14 cellular contexts compared by ENCODE assay signal in genomic region chr15:64216722-64217428, GRCh38. TPM values are rescaled to one million over a fixed set of nuclear protein-coding genes. Genes with fewer than 3 reads are reported as not detected.
A peak's percentile ranks its signal among the peaks of the same experiment; 100 is the strongest.
DNase-seq lines count a peak whose midpoint lies in the region; ATAC-seq, FAIRE-seq and TF ChIP-seq lines count a peak whose summit lies in the region.
"Had no signal": no experiment of that assay in that cellular context is flagged by ENCODE, and none has a peak within 500 bp of the region (broad histone marks: within the 10 kb centered on the region; RNA-seq: fewer than 3 reads in every experiment).

No MANE protein-coding gene starts in this region.

- H3K27ac Mint-ChIP-seq in CD8-positive, alpha-beta T cell = peak overlapping the region; percentile 45
- H3K27ac Mint-ChIP-seq: T-helper 2 cell treated with Interferon-gamma antibody and Interleukin-4, amounts not matched to agents 5 μg/mL and 100 μg/mL, for 36 hours had no signal

- H3K36me3 Mint-ChIP-seq in CD8-positive, alpha-beta T cell = peaks cover 36% of the 10 kb centered on the region

- no peak for ATAC-seq in CD8-positive, alpha-beta T cell
- ATAC-seq in body of pancreas = no peak
- ATAC-seq in HepG2 = peak; percentile 100
- no peak for ATAC-seq in PC-3

- in situ Hi-C loops in HepG2 (cut with HindIII; ENCODE audit: extremely low pct_ligation_motif_present, low pct_unique_long_range_greater_than_20kb) = loop anchor here (25.0 kb wide), 1 partner anchor 470 kb away; no protein-coding TSS in a partner anchor

- peaks cover 2% of the 10 kb centered on the region for H3K4me1 Mint-ChIP-seq in CD8-positive, alpha-beta T cell (ENCODE audit: low read depth)

- no peak overlapping the region for H3K4me3 ChIP-seq in CD8-positive, alpha-beta T cell (ENCODE audit: low read depth, low read length)
- no peak overlapping the region for H3K4me3 ChIP-seq in body of pancreas
- no peak overlapping the region for H3K4me3 ChIP-seq in HepG2 (replicated peaks in 1 of 3; ENCODE audit: insufficient read depth in 1 of 3, low read depth in 2 of 3, low read length in 3 of 3)
- H3K4me3 ChIP-seq in dorsolateral prefrontal cortex = no peak overlapping the region
- H3K4me3 ChIP-seq in PC-3 (ENCODE audit: low read length) = no peak overlapping the region

- no peak overlapping the region for H2AFZ ChIP-seq in HepG2 (ENCODE audit: low read length)
- no peak overlapping the region for H2AFZ ChIP-seq in PC-3 (ENCODE audit: low read length)

- no peaks in the 10 kb centered on the region for H3F3A ChIP-seq in PC-3 (ENCODE audit: low read length, unreplicated experiment)

- H3K9ac ChIP-seq in HepG2 (ENCODE audit: insufficient read depth, low read depth, low read length) = no peak overlapping the region
- H3K9ac ChIP-seq in PC-3 (ENCODE audit: low read length) = no peak overlapping the region

- peak; percentile 99 for FAIRE-seq in HepG2 (lab: Jason Lieb, UNC)
- FAIRE-seq: bronchial epithelial cell had no signal

- H3K4me1 ChIP-seq in CD8-positive, alpha-beta T cell (ENCODE audit: insufficient read depth, low read length) = no peaks in the 10 kb centered on the region
- peaks cover 13% of the 10 kb centered on the region for H3K4me1 ChIP-seq in body of pancreas
- H3K4me1 ChIP-seq in HepG2 (ENCODE audit: insufficient read depth, low read length) = peaks cover 49% of the 10 kb centered on the region
- peaks cover 6% of the 10 kb centered on the region; the same call in 1 of the 2 replicates for H3K4me1 ChIP-seq in PC-3 (ENCODE audit: insufficient read depth, low read length)

- intact Hi-C loops in CD8-positive, alpha-beta T cell (cut with DNase I, micrococcal nuclease) = no loop called here
- intact Hi-C loops in body of pancreas (cut with DNase I) (no loop called here), HepG2 (cut with micrococcal nuclease; ENCODE audit: unreplicated experiment) (loop anchor here (1.0 to 2.0 kb wide), 3 partner anchors 31 to 304 kb away; partner anchors contain the start of gene CSNK1G1), dorsolateral prefrontal cortex (cut with DNase I) (no loop called here), PC-3 (cut with micrococcal nuclease) (no loop called here)

- H3K9me3 Mint-ChIP-seq in CD8-positive, alpha-beta T cell = no peaks in the 10 kb centered on the region
- H3K9me3 Mint-ChIP-seq: T-helper 2 cell treated with Interferon-gamma antibody and Interleukin-4, amounts not matched to agents 5 μg/mL and 100 μg/mL, for 36 hours had no signal

- no peak for TF ChIP-seq POLR2A in body of pancreas (IDR thresholded peaks at IDR 0.05)
- TF ChIP-seq POLR2A in HepG2 (IDR thresholded peaks at IDR 0.05; ENCODE audit: insufficient read depth in 1 of 2, low read depth in 2 of 2, low read length in 2 of 2) = no peak

- no peak overlapping the region for H3K4me3 Mint-ChIP-seq in CD8-positive, alpha-beta T cell
- H3K4me3 Mint-ChIP-seq: T-helper 2 cell treated with Interferon-gamma antibody and Interleukin-4, amounts not matched to agents 5 μg/mL and 100 μg/mL, for 36 hours had no signal

- H3K79me2 ChIP-seq in HepG2 (ENCODE audit: insufficient read depth, low read length) = peaks cover 2% of the 10 kb centered on the region
- no peaks in the 10 kb centered on the region for H3K79me2 ChIP-seq in PC-3 (ENCODE audit: low read length)

- CTCF ChIA-PET in CD8-positive, alpha-beta T cell (lab: Charles Lee) = interaction anchor here (0.6 kb wide), 1 partner anchor 1188 kb away, joined by 4 read pairs; no protein-coding TSS in a partner anchor
- CTCF ChIA-PET in HepG2 (lab: Yijun Ruan, JAX; ENCODE audit: low intra/inter-chr PET ratio, low total read pairs) = no interaction called here
- CTCF ChIA-PET in PC-3 (lab: Charles Lee) = interaction anchor here (0.7 kb wide), 1 partner anchor 138 kb away, joined by 4 read pairs; no protein-coding TSS in a partner anchor

- peak in 1 of 2 experiments; percentile 76; a peak in 2 of 4 replicates for TF ChIP-seq EP300 in HepG2 (IDR thresholded peaks at IDR 0.05; ENCODE audit: low read depth in 2 of 2, low read length in 2 of 2)
- peak; percentile 60; the same call in 1 of the 2 replicates for TF ChIP-seq EP300 in HepG2 (CRISPR knock-in tag; IDR thresholded peaks at IDR 0.05; ENCODE audit: borderline replicate concordance)

- H3K36me3 ChIP-seq in CD8-positive, alpha-beta T cell (ENCODE audit: insufficient read depth, low read length) = peaks cover 13% of the 10 kb centered on the region
- H3K36me3 ChIP-seq in body of pancreas (replicated peaks in 1 of 2; ENCODE audit: insufficient read depth in 1 of 2, low read depth in 2 of 2) = peaks cover 0 to 6% of the 10 kb centered on the region in 2 donors
- peaks cover 0 to 9% of the 10 kb centered on the region in 2 experiments; a peak in 2 of 5 replicates for H3K36me3 ChIP-seq in HepG2 (replicated peaks in 1 of 2; ENCODE audit: control insufficient read depth in 1 of 2, insufficient read depth in 2 of 2, low read length in 2 of 2)
- no peaks in the 10 kb centered on the region for H3K36me3 ChIP-seq in PC-3 (ENCODE audit: low read depth, low read length)

- TF ChIP-seq RAD21 in HepG2 (CRISPR knock-in tag; IDR thresholded peaks at IDR 0.05) = 0 out of 2 replicates have a peak, but pooled peaks have one; percentile 37

- POLR2A ChIA-PET in CD8-positive, alpha-beta T cell (lab: Charles Lee) = interaction anchor here (0.6 kb wide), 1 partner anchor 37 kb away, joined by 3 read pairs; no protein-coding TSS in a partner anchor
- POLR2A ChIA-PET in HepG2 (lab: Yijun Ruan, JAX) = interaction anchor here (0.8 to 2.6 kb wide), 6 partner anchors 31 to 677 kb away, joined by 3 to 11 read pairs (median 4); partner anchors contain the start of genes PPIB and TRIP4
- POLR2A ChIA-PET in PC-3 (lab: Charles Lee; ENCODE audit: unreplicated experiment) = no interaction called here

- H3K4me2 ChIP-seq in HepG2 (ENCODE audit: low read depth, low read length) (peak overlapping the region; percentile 19; the same call in 1 of the 2 replicates), PC-3 (ENCODE audit: low read length) (no peak overlapping the region)

- no TSS peak for BruUV-seq in HepG2 (replicated peaks; lab: Mats Ljungman, UMichigan)
- no TSS peak for BruUV-seq in PC-3 (replicated peaks; lab: Mats Ljungman, UMichigan)

- H3K27ac ChIP-seq in CD8-positive, alpha-beta T cell (ENCODE audit: low read depth, low read length) = no peak overlapping the region
- H3K27ac ChIP-seq in body of pancreas = no peak overlapping the region
- H3K27ac ChIP-seq in HepG2 (ENCODE audit: extremely low read length, insufficient read depth, low read length) = peak overlapping the region; percentile 56
- peak overlapping the region in 2 of 59 donors; percentile 19 to 37 for H3K27ac ChIP-seq in dorsolateral prefrontal cortex
- no peak overlapping the region for H3K27ac ChIP-seq in PC-3 (ENCODE audit: low read length)

- no peaks in the 10 kb centered on the region for H3K27me3 Mint-ChIP-seq in CD8-positive, alpha-beta T cell (ENCODE audit: low read depth)

- 13 to 33% methylated on average over 2 of the region's 2 CpGs for WGBS in body of pancreas, 2 donors
- WGBS in HepG2 (ENCODE audit: low lambda C conversion rate) = 7% methylated on average over 2 of the region's 2 CpGs

- H3K9me3 ChIP-seq in CD8-positive, alpha-beta T cell (ENCODE audit: low read length) = no peaks in the 10 kb centered on the region
- no peaks in the 10 kb centered on the region for H3K9me3 ChIP-seq in body of pancreas
- no peaks in the 10 kb centered on the region for H3K9me3 ChIP-seq in HepG2 (ENCODE audit: low read length)
- H3K9me3 ChIP-seq in PC-3 (ENCODE audit: low read length) = no peaks in the 10 kb centered on the region

- no peak for DNase-seq in CD8-positive, alpha-beta T cell
- DNase-seq in NCI-H1092 (lab: John Stamatoyannopoulos, UW) (peak; percentile 29), body of pancreas (peak; percentile 33 to 63 (median 41)), HepG2 (ENCODE audit: low spot score) (peak; percentile 97), SIG-M5 treated with dmso at 0.1 percent for 504 hours (lab: John Stamatoyannopoulos, UW; ENCODE audit: unreplicated experiment) (no peak), mucosa of gallbladder (ENCODE audit: low spot score) (no peak), dorsolateral prefrontal cortex (no peak), PC-3 (no peak)
- DNase-seq: activated T-cell treated with anti-CD3 and anti-CD28 coated beads for 4 hours, C1 segment of cervical spinal cord, mesenchymal stem cell, retina had no signal

- H3K9me2 ChIP-seq in PC-3 (replicated peaks; ENCODE audit: low read length) = no peaks in the 10 kb centered on the region

- H4K20me1 ChIP-seq in HepG2 (ENCODE audit: insufficient read depth, low read length) (no peaks in the 10 kb centered on the region), PC-3 (ENCODE audit: low read length) (no peaks in the 10 kb centered on the region)

- TF ChIP-seq CTCF in CD8-positive, alpha-beta T cell (IDR thresholded peaks at IDR 0.05) = no peak
- no peak for TF ChIP-seq CTCF in body of pancreas (IDR thresholded peaks at IDR 0.05)
- TF ChIP-seq CTCF in HepG2 (CRISPR knock-in tag; IDR thresholded peaks at IDR 0.05) = peak; percentile 72
- no peak for TF ChIP-seq CTCF in dorsolateral prefrontal cortex (IDR thresholded peaks at IDR 0.05 in 54 of 56, conservative IDR thresholded peaks at IDR 0.05 in 2 of 56; ENCODE audit: low read depth in 1 of 56, partially characterized antibody in 56 of 56)
- TF ChIP-seq CTCF in PC-3 (conservative IDR thresholded peaks at IDR 0.05; ENCODE audit: low read depth, low read length) = no peak

- H3K27me3 ChIP-seq in CD8-positive, alpha-beta T cell (ENCODE audit: insufficient read depth, low read length) = no peaks in the 10 kb centered on the region
- no peaks in the 10 kb centered on the region for H3K27me3 ChIP-seq in body of pancreas
- H3K27me3 ChIP-seq in HepG2 (ENCODE audit: control insufficient read depth in 1 of 2, insufficient read depth in 2 of 2, low read length in 2 of 2) = no peaks in the 10 kb centered on the region
- H3K27me3 ChIP-seq in dorsolateral prefrontal cortex = no peaks in the 10 kb centered on the region
- no peaks in the 10 kb centered on the region for H3K27me3 ChIP-seq in PC-3 (ENCODE audit: low read length)

RNA-seq across cellular contexts. Expression of gene PPIB, which starts 54.1 kb away (rescaled TPM):
- 100 to 1,000 TPM; 148 to 156 TPM for total RNA-seq in CD8-positive, alpha-beta T cell
- total RNA-seq in body of pancreas (1,000 to 10,000 TPM in 1 of 2 donors, 100 to 1,000 TPM in 1; 159 to 1,343 TPM), HepG2 (2016; rRNA removed; fragmentation: Illumina TruSeq; extraction: Trizol) (476 and 882 TPM in 2 replicates), mucosa of gallbladder (481 TPM), dorsolateral prefrontal cortex (100 to 1,000 TPM in 85 of 120 experiments, 10 to 100 TPM in 35; 75.2 to 173 (median 106) TPM), PC-3 (2014; rRNA removed) (410 and 450 TPM in 2 replicates)
- total RNA-seq in HepG2 (2016; cell fraction: cytosol; rRNA removed; fragmentation: Illumina TruSeq; extraction: Trizol; ENCODE audit: low read depth) = 310 and 329 TPM in 2 replicates
- total RNA-seq in HepG2 (2016; cell fraction: insoluble cytoplasmic fraction; rRNA removed; fragmentation: Illumina TruSeq; extraction: Trizol) = 469 and 893 TPM in 2 replicates
- total RNA-seq in HepG2 (2016; cell fraction: membrane; rRNA removed; fragmentation: Illumina TruSeq; extraction: Trizol) = 263 and 284 TPM in 2 replicates
- total RNA-seq in HepG2 (2016; cell fraction: nucleus; rRNA removed; fragmentation: Illumina TruSeq; extraction: Trizol) = 653 and 716 TPM in 2 replicates
- 720 and 780 TPM in 2 replicates for polyA plus RNA-seq in HepG2 (2011; rRNA removed)
- 860 and 980 TPM in 2 replicates for polyA plus RNA-seq in HepG2 (2011; cell fraction: cytosol; rRNA removed)
- polyA plus RNA-seq in HepG2 (2011; cell fraction: nucleus; rRNA removed) = 242 and 249 TPM in 2 replicates
- polyA plus RNA-seq in HepG2 (2012) = 536 and 675 TPM in 2 replicates
- polyA plus RNA-seq in HepG2 (2016; cell fraction: cytosol; fragmentation: Illumina TruSeq; extraction: Trizol; ENCODE audit: low read depth) = 356 and 376 TPM in 2 replicates
- polyA plus RNA-seq in HepG2 (2016; cell fraction: insoluble cytoplasmic fraction; fragmentation: Illumina TruSeq; extraction: Trizol; ENCODE audit: low read depth) = 548 and 588 TPM in 2 replicates
- 269 and 288 TPM in 2 replicates for polyA plus RNA-seq in HepG2 (2016; cell fraction: membrane; fragmentation: Illumina TruSeq; extraction: Trizol; ENCODE audit: low read depth)
- 1,346 and 1,446 TPM in 2 replicates for polyA plus RNA-seq in HepG2 (2016; cell fraction: nucleus; fragmentation: Illumina TruSeq; extraction: Trizol; ENCODE audit: insufficient read depth, low read depth)
- polyA minus RNA-seq in HepG2 (2011; rRNA and poly(A)+ RNA removed; ENCODE audit: low replicate concordance) = 378 and 425 TPM in 2 replicates
- polyA minus RNA-seq in HepG2 (2011; cell fraction: cytosol; rRNA and poly(A)+ RNA removed) = 221 and 246 TPM in 2 replicates
- polyA minus RNA-seq in HepG2 (2011; cell fraction: nucleus; rRNA and poly(A)+ RNA removed) = 88.7 and 104 TPM in 2 replicates

Comparison
In these comparisons a context has a peak if more than half of its experiments do, and no peak if none do; other contexts are left out.
1. DNase-seq: peak in NCI-H1092 (single experiment), body of pancreas (4 of 4) and HepG2 (single experiment); none in CD8-positive, alpha-beta T cell (0 of 7), SIG-M5 treated with dmso at 0.1 percent for 504 hours (single experiment), mucosa of gallbladder (single experiment), dorsolateral prefrontal cortex (0 of 10) and PC-3 (single experiment).